In the genomic region with DNA sequence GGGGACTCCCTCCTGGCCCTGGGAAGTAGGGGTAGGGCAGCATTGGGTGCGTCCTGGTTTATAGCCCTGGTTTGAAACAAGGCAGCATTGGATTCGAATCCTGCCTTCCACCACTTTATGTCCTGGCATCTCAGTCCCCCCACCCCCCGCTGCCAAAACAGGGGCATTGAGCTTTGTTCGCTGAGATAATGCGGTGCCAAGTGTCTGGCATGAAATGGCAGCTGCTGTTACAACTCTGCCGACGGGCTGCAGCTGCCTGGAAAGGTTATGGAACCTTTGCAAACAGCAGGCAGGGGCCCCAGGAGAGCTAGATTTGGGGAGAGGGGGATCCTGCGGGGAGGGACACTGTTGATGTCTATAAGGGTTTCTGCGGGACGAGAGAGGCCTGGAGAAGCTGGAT, we compare ENCODE assay signal across 19 cellular contexts. TPM values are rescaled to one million over a fixed set of nuclear protein-coding genes. Genes with fewer than 3 reads are reported as not detected.
A peak's percentile ranks its signal among the peaks of the same experiment; 100 is the strongest.
DNase-seq lines count a peak whose midpoint lies in the region; ATAC-seq and TF ChIP-seq lines count a peak whose summit lies in the region.
"Had no signal": no experiment of that assay in that cellular context is flagged by ENCODE, and none has a peak within 500 bp of the region (broad histone marks: within the 10 kb centered on the region; RNA-seq: fewer than 3 reads in every experiment).

No MANE protein-coding gene starts in this region.

- H3K27ac ChIP-seq in temporal lobe (ENCODE audit: low read depth, low read length): peak overlapping the region; percentile 30
- H3K27ac ChIP-seq: 22Rv1, gastrocnemius medialis had no signal

- H3K27me3 Mint-ChIP-seq in T-helper 1 cell treated with Interleukin-12 subunit alpha and Interleukin-12 subunit beta and Interleukin-4 antibody, amounts not matched to agents 30 μg/mL and 1 μg/mL, for 36 hours (ENCODE audit: low read depth): peaks cover 6% of the 10 kb centered on the region
- H3K27me3 Mint-ChIP-seq in central memory CD8-positive, alpha-beta T cell: no peaks in the 10 kb centered on the region
- no peaks in the 10 kb centered on the region for H3K27me3 Mint-ChIP-seq in mesothelial cell of epicardium (ENCODE audit: low read depth)
- peaks cover 2% of the 10 kb centered on the region for H3K27me3 Mint-ChIP-seq in activated CD8-positive, alpha-beta T cell treated with anti-CD3 and anti-CD28 coated beads, Interleukin-2, amount 10 ng/mL, durations not matched to agents 7 days and 5 days (ENCODE audit: low read depth)
- H3K27me3 Mint-ChIP-seq: effector memory CD8-positive, alpha-beta T cell; naive B cell; stimulated activated naive B cell treated with anti-CD40 and anti-IgM and Interleukin-4, amounts not matched to agents 10 μg/mL and 1 μg/mL and 100 μg/mL, for 72 hours had no signal

- no peaks in the 10 kb centered on the region for H3K9me3 Mint-ChIP-seq in T-helper 1 cell treated with Interleukin-12 subunit alpha and Interleukin-12 subunit beta and Interleukin-4 antibody, amounts not matched to agents 30 μg/mL and 1 μg/mL, for 36 hours
- no peaks in the 10 kb centered on the region for H3K9me3 Mint-ChIP-seq in central memory CD8-positive, alpha-beta T cell
- no peaks in the 10 kb centered on the region for H3K9me3 Mint-ChIP-seq in mesothelial cell of epicardium
- no peaks in the 10 kb centered on the region for H3K9me3 Mint-ChIP-seq in activated CD8-positive, alpha-beta T cell treated with anti-CD3 and anti-CD28 coated beads, Interleukin-2, amount 10 ng/mL, durations not matched to agents 7 days and 5 days (ENCODE audit: insufficient read depth)
- H3K9me3 Mint-ChIP-seq: activated CD4-positive, alpha-beta memory T cell treated with anti-CD3 and anti-CD28 coated beads for 36 hours; effector memory CD8-positive, alpha-beta T cell; naive B cell; stimulated activated naive B cell treated with anti-CD40 and anti-IgM and Interleukin-4, amounts not matched to agents 10 μg/mL and 1 μg/mL and 100 μg/mL, for 72 hours had no signal

- TF ChIP-seq CTCF in mesothelial cell of epicardium (IDR thresholded peaks at IDR 0.05; ENCODE audit: unreplicated experiment): no peak

- no peak for ATAC-seq in central memory CD8-positive, alpha-beta T cell (replicated peaks; ENCODE audit: extremely low read depth, poor library complexity, severe bottlenecking)
- ATAC-seq in activated CD8-positive, alpha-beta T cell treated with anti-CD3 and anti-CD28 coated beads, Interleukin-2, amount 10 ng/mL, durations not matched to agents 7 days and 5 days: no peak
- ATAC-seq in GM19351 (IDR thresholded peaks at IDR 0.05; ENCODE audit: unreplicated experiment): no peak
- ATAC-seq: effector memory CD8-positive, alpha-beta T cell; gastrocnemius medialis; stimulated activated naive B cell treated with anti-CD40 and anti-IgM and Interleukin-4, amounts not matched to agents 10 μg/mL and 1 μg/mL and 100 μg/mL, for 72 hours had no signal

- DNase-seq in T-helper 1 cell: no peak
- DNase-seq in central memory CD8-positive, alpha-beta T cell (ENCODE audit: low spot score in 2 of 2): no peak
- DNase-seq in mesothelial cell of epicardium (ENCODE audit: low spot score in 2 of 2, unreplicated experiment in 2 of 2): no peak
- no peak for DNase-seq in activated CD8-positive, alpha-beta T cell treated with anti-CD3 and anti-CD28 coated beads, Interleukin-2, amount 10 ng/mL, durations not matched to agents 7 days and 5 days
- DNase-seq in middle frontal gyrus (ENCODE audit: extremely low spot score, low spot score): no peak
- DNase-seq: activated CD4-positive, alpha-beta memory T cell treated with anti-CD3 and anti-CD28 coated beads for 36 hours; activated effector memory CD4-positive, alpha-beta T cell treated with Interleukin-2 at 50 U/mL for 16 hours; effector memory CD8-positive, alpha-beta T cell; gastrocnemius medialis; HCEC 1CT; naive B cell; NCI-H2081 treated with DMSO at 0.1 percent for 48 hours; SHP77 treated with DMSO at 0.1 percent for 48 hours; stimulated activated CD4-positive, alpha-beta T cell treated with anti-CD3 and anti-CD28 coated beads, Interleukin-4, amount 100 ng/mL, for 4 hours; stimulated activated naive B cell treated with anti-CD40 and anti-IgM and Interleukin-4, amounts not matched to agents 10 μg/mL and 1 μg/mL and 100 μg/mL, for 72 hours had no signal

- no peaks in the 10 kb centered on the region for H3K36me3 Mint-ChIP-seq in T-helper 1 cell treated with Interleukin-12 subunit alpha and Interleukin-12 subunit beta and Interleukin-4 antibody, amounts not matched to agents 30 μg/mL and 1 μg/mL, for 36 hours (ENCODE audit: low read depth)
- peaks cover 2% of the 10 kb centered on the region for H3K36me3 Mint-ChIP-seq in central memory CD8-positive, alpha-beta T cell (ENCODE audit: insufficient read depth)
- H3K36me3 Mint-ChIP-seq in mesothelial cell of epicardium: no peaks in the 10 kb centered on the region
- no peaks in the 10 kb centered on the region for H3K36me3 Mint-ChIP-seq in activated CD8-positive, alpha-beta T cell treated with anti-CD3 and anti-CD28 coated beads, Interleukin-2, amount 10 ng/mL, durations not matched to agents 7 days and 5 days (ENCODE audit: low read depth)
- H3K36me3 Mint-ChIP-seq: activated CD4-positive, alpha-beta memory T cell treated with anti-CD3 and anti-CD28 coated beads for 36 hours; naive B cell; stimulated activated naive B cell treated with anti-CD40 and anti-IgM and Interleukin-4, amounts not matched to agents 10 μg/mL and 1 μg/mL and 100 μg/mL, for 72 hours had no signal

- POLR2A ChIA-PET in activated CD8-positive, alpha-beta T cell treated with anti-CD3 and anti-CD28 coated beads, Interleukin-2, amount 10 ng/mL, durations not matched to agents 7 days and 5 days (lab: Charles Lee): interaction anchor here (0.7 kb wide), 1 partner anchor 124 kb away, joined by 4 read pairs; no protein-coding TSS in a partner anchor

- no peak overlapping the region for H3K27ac Mint-ChIP-seq in T-helper 1 cell treated with Interleukin-12 subunit alpha and Interleukin-12 subunit beta and Interleukin-4 antibody, amounts not matched to agents 30 μg/mL and 1 μg/mL, for 36 hours
- H3K27ac Mint-ChIP-seq in central memory CD8-positive, alpha-beta T cell (ENCODE audit: low read depth): peak overlapping the region; percentile 19
- H3K27ac Mint-ChIP-seq in mesothelial cell of epicardium: peak overlapping the region; percentile 6
- H3K27ac Mint-ChIP-seq in activated CD8-positive, alpha-beta T cell treated with anti-CD3 and anti-CD28 coated beads, Interleukin-2, amount 10 ng/mL, durations not matched to agents 7 days and 5 days: no peak overlapping the region
- H3K27ac Mint-ChIP-seq: activated CD4-positive, alpha-beta memory T cell treated with anti-CD3 and anti-CD28 coated beads for 36 hours; naive B cell had no signal

- CTCF ChIA-PET in activated CD8-positive, alpha-beta T cell treated with anti-CD3 and anti-CD28 coated beads, Interleukin-2, amount 10 ng/mL, durations not matched to agents 7 days and 5 days (lab: Charles Lee): no interaction called here

- H3K4me3 Mint-ChIP-seq in T-helper 1 cell treated with Interleukin-12 subunit alpha and Interleukin-12 subunit beta and Interleukin-4 antibody, amounts not matched to agents 30 μg/mL and 1 μg/mL, for 36 hours: peak overlapping the region; percentile 40
- H3K4me3 Mint-ChIP-seq in central memory CD8-positive, alpha-beta T cell: peak overlapping the region; percentile 85
- H3K4me3 Mint-ChIP-seq in mesothelial cell of epicardium: peak overlapping the region; percentile 24
- H3K4me3 Mint-ChIP-seq in activated CD8-positive, alpha-beta T cell treated with anti-CD3 and anti-CD28 coated beads, Interleukin-2, amount 10 ng/mL, durations not matched to agents 7 days and 5 days: no peak overlapping the region

- peaks cover 18% of the 10 kb centered on the region for H3K4me1 Mint-ChIP-seq in T-helper 1 cell treated with Interleukin-12 subunit alpha and Interleukin-12 subunit beta and Interleukin-4 antibody, amounts not matched to agents 30 μg/mL and 1 μg/mL, for 36 hours (ENCODE audit: low read depth)
- peaks cover 11% of the 10 kb centered on the region for H3K4me1 Mint-ChIP-seq in central memory CD8-positive, alpha-beta T cell
- peaks cover 24% of the 10 kb centered on the region for H3K4me1 Mint-ChIP-seq in mesothelial cell of epicardium
- peaks cover 24% of the 10 kb centered on the region for H3K4me1 Mint-ChIP-seq in activated CD8-positive, alpha-beta T cell treated with anti-CD3 and anti-CD28 coated beads, Interleukin-2, amount 10 ng/mL, durations not matched to agents 7 days and 5 days (ENCODE audit: low read depth)

RNA-seq across cellular contexts. Expression of a gene that starts 1.9 kb away (rescaled TPM):
- total RNA-seq in mesothelial cell of epicardium: 21.3 to 22.6 TPM (median 21.4 TPM) in 3 replicates
- total RNA-seq in temporal lobe: 3.2 TPM
- total RNA-seq in activated CD8-positive, alpha-beta T cell treated with anti-CD3 and anti-CD28 coated beads, Interleukin-2, amount 10 ng/mL, durations not matched to agents 7 days and 5 days: 1 to 10 TPM; 8.3 to 9.4 TPM

RNA-seq across cellular contexts. Expression of a gene that starts 2.2 kb away (rescaled TPM):
- 55.8 to 61.5 TPM (median 60.8 TPM) in 3 replicates for total RNA-seq in mesothelial cell of epicardium
- total RNA-seq in temporal lobe: 15.7 TPM
- 10 to 100 TPM; 28.5 to 33.6 TPM for total RNA-seq in activated CD8-positive, alpha-beta T cell treated with anti-CD3 and anti-CD28 coated beads, Interleukin-2, amount 10 ng/mL, durations not matched to agents 7 days and 5 days

RNA-seq across cellular contexts. Expression of a gene that starts 34.2 kb away (rescaled TPM):
- 34.9 to 42.2 TPM (median 41.0 TPM) in 3 replicates for total RNA-seq in mesothelial cell of epicardium
- total RNA-seq in temporal lobe: 21.6 TPM
- 10 to 100 TPM; 34.3 to 35.9 TPM for total RNA-seq in activated CD8-positive, alpha-beta T cell treated with anti-CD3 and anti-CD28 coated beads, Interleukin-2, amount 10 ng/mL, durations not matched to agents 7 days and 5 days

Comparison
In these comparisons a context has a peak if more than half of its experiments do, and no peak if none do; other contexts are left out.
1. H3K27ac Mint-ChIP-seq: peak in central memory CD8-positive, alpha-beta T cell (single experiment) and mesothelial cell of epicardium (single experiment); none in T-helper 1 cell treated with Interleukin-12 subunit alpha and Interleukin-12 subunit beta and Interleukin-4 antibody, amounts not matched to agents 30 μg/mL and 1 μg/mL, for 36 hours (single experiment) and activated CD8-positive, alpha-beta T cell treated with anti-CD3 and anti-CD28 coated beads, Interleukin-2, amount 10 ng/mL, durations not matched to agents 7 days and 5 days (single experiment).